ENCODE assay signal across 8 cellular contexts in genomic region chr16:25013751-25014499, GRCh38. TPM values are rescaled to one million over a fixed set of nuclear protein-coding genes. Genes with fewer than 3 reads are reported as not detected.
DNase-seq lines count a peak whose midpoint lies in the region; ATAC-seq, FAIRE-seq and TF ChIP-seq lines count a peak whose summit lies in the region.

No MANE protein-coding gene starts in this region.

- no peaks in the 10 kb centered on the region for H3K36me3 ChIP-seq in stomach smooth muscle (ENCODE audit: control insufficient read depth in 2 of 2, insufficient read depth in 2 of 2, low read length in 2 of 2)

- H3K4me1 ChIP-seq in stomach smooth muscle (ENCODE audit: control insufficient read depth, insufficient read depth, low read length), result peaks cover 37% of the 10 kb centered on the region

- no peak for FAIRE-seq in urothelium cell line (lab: Jason Lieb, UNC)

- TF ChIP-seq CTCF in AG04449 (IDR thresholded peaks at IDR 0.05; ENCODE audit: insufficient read depth, low read length, missing control alignments) (no peak), WTC11 (IDR thresholded peaks at IDR 0.05) (no peak)

- POLR2A ChIA-PET in AG04449 (lab: Yijun Ruan, JAX), result interaction anchor here (1.8 kb wide), 1 partner anchor 25 kb away, joined by 5 read pairs; no protein-coding TSS in a partner anchor
- POLR2A ChIA-PET in WTC11 (lab: Charles Lee), result no interaction called here

- H3K9ac ChIP-seq in stomach smooth muscle (ENCODE audit: low read length in 2 of 2), result peak overlapping the region; percentile 86 to 87

- H3K27me3 Mint-ChIP-seq in WTC11 (ENCODE audit: low read depth), result no peaks in the 10 kb centered on the region; the same call in none of the 2 replicates

- H3K4me1 Mint-ChIP-seq in WTC11, result peaks cover 27% of the 10 kb centered on the region

- peak overlapping the region; percentile 96 for H3K4me3 Mint-ChIP-seq in WTC11

- peak overlapping the region; percentile 84 for H3K27ac Mint-ChIP-seq in WTC11

- H3K27ac ChIP-seq in stomach smooth muscle (ENCODE audit: low read length), result peak overlapping the region; percentile 92

- peak; percentile 59 for ATAC-seq in GM18909 (IDR thresholded peaks at IDR 0.05; ENCODE audit: poor library complexity, unreplicated experiment)
- peak; percentile 55 for ATAC-seq in HG03108 (IDR thresholded peaks at IDR 0.05; ENCODE audit: unreplicated experiment)
- ATAC-seq in WTC11, result no peak

- no peaks in the 10 kb centered on the region for H3K9me3 ChIP-seq in stomach smooth muscle (ENCODE audit: control insufficient read depth in 2 of 2, low read length in 2 of 2)

- no peak for DNase-seq in AG04449 (ENCODE audit: low read depth, low spot score)
- no peak for DNase-seq in WTC11 (ENCODE audit: low spot score)
- DNase-seq in urothelium cell line (ENCODE audit: low spot score), result no peak
- DNase-seq in NCI-H69 (lab: John Stamatoyannopoulos, UW), result no peak

- no peaks in the 10 kb centered on the region for H3K27me3 ChIP-seq in stomach smooth muscle (ENCODE audit: control insufficient read depth in 1 of 2, insufficient read depth in 2 of 2, low read length in 2 of 2)

- H3K9me3 Mint-ChIP-seq in WTC11, result no peaks in the 10 kb centered on the region

- H3K4me3 ChIP-seq in AG04449 (ENCODE audit: low read depth, low read length), result peak overlapping the region; percentile 93
- peak overlapping the region; percentile 60 for H3K4me3 ChIP-seq in iPS-11a (ENCODE audit: low read depth, low read length)
- peak overlapping the region; percentile 76 to 88 for H3K4me3 ChIP-seq in stomach smooth muscle (ENCODE audit: low read length in 2 of 2)

- H3K36me3 Mint-ChIP-seq in WTC11, result peaks cover 11% of the 10 kb centered on the region

- CTCF ChIA-PET in AG04449 (lab: Yijun Ruan, JAX) (interaction anchor here (0.7 kb wide), 1 partner anchor 10 kb away, joined by 3 read pairs; no protein-coding TSS in a partner anchor), WTC11 (lab: Charles Lee) (no interaction called here)

TF ChIP-seq in WTC11, 78 proteins besides CTCF, POLR2A, EP300 and RAD21:
- no peak for TF ChIP-seq E2F4 (CRISPR knock-in tag; IDR thresholded peaks at IDR 0.05; ENCODE audit: borderline replicate concordance, low read depth)
- TF ChIP-seq RORB (CRISPR knock-in tag; IDR thresholded peaks at IDR 0.05), result no peak
- TF ChIP-seq ZMAT4 (CRISPR knock-in tag; IDR thresholded peaks at IDR 0.05), result no peak
- 0 out of 2 replicates have a peak, but pooled peaks have one; percentile 10 for TF ChIP-seq GABPB1 (CRISPR knock-in tag; IDR thresholded peaks at IDR 0.05)

RNA-seq across cellular contexts. Expression of gene ARHGAP17, which starts 1.2 kb away (rescaled TPM):
- 69.9 to 84.5 TPM (median 78.9 TPM) in 3 replicates for total RNA-seq in WTC11 (2021)
